Comparison of ENCODE assay signal across 9 cellular contexts in genomic region chr20:1375515-1375914, GRCh38. TPM values are rescaled to one million over a fixed set of nuclear protein-coding genes. Genes with fewer than 3 reads are reported as not detected.
A peak's percentile ranks its signal among the peaks of the same experiment; 100 is the strongest.
DNase-seq lines count a peak whose midpoint lies in the region; ATAC-seq and TF ChIP-seq lines count a peak whose summit lies in the region.
"Had no signal": no experiment of that assay in that cellular context is flagged by ENCODE, and none has a peak within 500 bp of the region (broad histone marks: within the 10 kb centered on the region; RNA-seq: fewer than 3 reads in every experiment).

No MANE protein-coding gene starts in this region.

- no peaks in the 10 kb centered on the region for H3K27me3 ChIP-seq in upper lobe of right lung

- no peak for DNase-seq in Right ventricle myocardium inferior (ENCODE audit: missing footprints)
- no peak for DNase-seq in cardiac septum (ENCODE audit: low spot score)
- no peak for DNase-seq in left ventricle myocardium superior
- DNase-seq in upper lobe of right lung: no peak
- DNase-seq in stimulated activated CD4-positive, alpha-beta T cell treated with anti-CD3 and anti-CD28 coated beads, Interleukin-4, amount 100 ng/mL, for 1 hour: no peak
- DNase-seq in nucleus accumbens (lab: John Stamatoyannopoulos, UW): no peak
- DNase-seq: effector memory CD8-positive, alpha-beta T cell had no signal

- no peak for TF ChIP-seq CTCF in VCaP (conservative IDR thresholded peaks at IDR 0.05)
- TF ChIP-seq CTCF in upper lobe of right lung (IDR thresholded peaks at IDR 0.05): no peak

- H3K27ac ChIP-seq in VCaP: peak overlapping the region; percentile 80
- H3K27ac ChIP-seq in upper lobe of right lung: no peak overlapping the region

- H3K4me3 ChIP-seq in upper lobe of right lung: no peak overlapping the region

- H3K36me3 ChIP-seq in upper lobe of right lung: peaks cover 39% of the 10 kb centered on the region

- H3K4me1 ChIP-seq in upper lobe of right lung: peaks cover 84% of the 10 kb centered on the region

- no peaks in the 10 kb centered on the region for H3K9me3 ChIP-seq in upper lobe of right lung

- intact Hi-C loops in Right ventricle myocardium inferior (cut with DNase I) (no loop called here), cardiac septum (cut with DNase I) (loop anchor here (2.0 to 5.0 kb wide), 2 partner anchors 39 to 48 kb away; partner anchors contain the start of gene SDCBP2), left ventricle myocardium superior (cut with micrococcal nuclease) (no loop called here), upper lobe of right lung (cut with DNase I) (no loop called here)

- ATAC-seq in Right ventricle myocardium inferior (peak; percentile 40), left ventricle myocardium superior (peak; percentile 51), upper lobe of right lung (peak; percentile 59), GM18502 (IDR thresholded peaks at IDR 0.05; ENCODE audit: poor library complexity, unreplicated experiment) (no peak)
- ATAC-seq: effector memory CD8-positive, alpha-beta T cell had no signal

RNA-seq across cellular contexts. Expression of gene FKBP1A, which starts 17.3 kb away (rescaled TPM):
- total RNA-seq in Right ventricle myocardium inferior: 143 TPM
- total RNA-seq in cardiac septum: 163 TPM
- 135 TPM for total RNA-seq in left ventricle myocardium superior
- total RNA-seq in upper lobe of right lung: 266 TPM

RNA-seq across cellular contexts. Expression of gene SDCBP2, which starts 46.6 kb away (rescaled TPM):
- total RNA-seq in Right ventricle myocardium inferior (1.2 TPM), cardiac septum (2.7 TPM), left ventricle myocardium superior (1.5 TPM), upper lobe of right lung (10.9 TPM)
